20 cellular contexts compared by ENCODE assay signal in the genomic region with DNA sequence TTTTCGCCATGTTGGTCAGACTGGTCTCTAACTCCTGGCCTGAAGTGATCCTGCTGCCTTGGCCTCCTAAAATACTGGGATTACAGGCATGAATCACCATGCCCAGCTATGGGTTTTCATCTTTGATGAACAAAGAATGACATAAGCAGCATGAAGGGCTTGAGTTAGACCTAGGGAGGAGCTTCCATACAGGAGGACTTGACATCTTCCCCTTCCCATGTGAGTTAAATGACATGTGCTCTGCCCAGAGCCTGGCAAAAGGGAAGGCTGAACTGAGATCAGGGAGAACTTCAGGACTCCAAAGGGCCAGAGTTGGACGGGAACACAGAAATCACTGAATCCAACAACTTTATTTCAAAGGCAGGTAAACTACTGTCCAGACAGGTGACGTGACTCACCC. TPM values are rescaled to one million over a fixed set of nuclear protein-coding genes. Genes with fewer than 3 reads are reported as not detected.
DNase-seq lines count a peak whose midpoint lies in the region; ATAC-seq and TF ChIP-seq lines count a peak whose summit lies in the region.
"Had no signal": no experiment of that assay in that cellular context is flagged by ENCODE, and none has a peak within 500 bp of the region (broad histone marks: within the 10 kb centered on the region; RNA-seq: fewer than 3 reads in every experiment).

No MANE protein-coding gene starts in this region.

- no peak overlapping the region for H3K4me3 ChIP-seq in left ventricle myocardium inferior
- H3K4me3 ChIP-seq in vagina, result no peak overlapping the region
- H3K4me3 ChIP-seq in upper lobe of right lung, result no peak overlapping the region
- H3K4me3 ChIP-seq: tibial artery had no signal

- TF ChIP-seq CTCF in left ventricle myocardium inferior (IDR thresholded peaks at IDR 0.05; ENCODE audit: borderline replicate concordance) (no peak), vagina (IDR thresholded peaks at IDR 0.05) (no peak), upper lobe of right lung (IDR thresholded peaks at IDR 0.05) (no peak)

- H3K9me3 ChIP-seq in left ventricle myocardium inferior (replicated peaks) (no peaks in the 10 kb centered on the region), vagina (no peaks in the 10 kb centered on the region), upper lobe of right lung (no peaks in the 10 kb centered on the region)
- H3K9me3 ChIP-seq: tibial artery had no signal

- no peak for ATAC-seq in Right ventricle myocardium superior (ENCODE audit: poor library complexity)
- ATAC-seq in upper lobe of right lung, result no peak
- ATAC-seq in GM19455 (IDR thresholded peaks at IDR 0.05; ENCODE audit: unreplicated experiment), result no peak

- no peak for TF ChIP-seq POLR2A in vagina (IDR thresholded peaks at IDR 0.05)

- H3K36me3 ChIP-seq in left ventricle myocardium inferior (no peaks in the 10 kb centered on the region), vagina (no peaks in the 10 kb centered on the region), upper lobe of right lung (no peaks in the 10 kb centered on the region)
- H3K36me3 ChIP-seq: tibial artery had no signal

- DNase-seq in left ventricle myocardium inferior, result no peak
- no peak for DNase-seq in Right ventricle myocardium superior
- DNase-seq in kidney tubule cell (ENCODE audit: low spot score), result peak; percentile 7
- peak; percentile 20 to 52 for DNase-seq in vagina (ENCODE audit: extremely low spot score in 2 of 2)
- DNase-seq in upper lobe of right lung, result no peak
- no peak for DNase-seq in NCI-H510A treated with DMSO at 0.1 percent for 48 hours (lab: John Stamatoyannopoulos, UW)
- DNase-seq: activated CD4-positive, alpha-beta T cell treated with anti-CD3 and anti-CD28 coated beads for 1 hour; CD4-positive, CD25-positive, alpha-beta regulatory T cell; DMS79 treated with DMSO at 0.1 percent for 48 hours; effector memory CD4-positive, alpha-beta T cell; NCI-H2029 treated with DMSO at 0.1 percent for 48 hours; OCI-M1; SIG-M5; tibial artery had no signal

- H3K4me1 ChIP-seq in left ventricle myocardium inferior (peaks cover 20% of the 10 kb centered on the region), vagina (peaks cover 11% of the 10 kb centered on the region), upper lobe of right lung (peaks cover 11% of the 10 kb centered on the region)

- H3K27me3 ChIP-seq in left ventricle myocardium inferior (ENCODE audit: low read depth), result peaks cover 45% of the 10 kb centered on the region
- no peaks in the 10 kb centered on the region for H3K27me3 ChIP-seq in vagina
- no peaks in the 10 kb centered on the region for H3K27me3 ChIP-seq in upper lobe of right lung

- intact Hi-C loops in left ventricle myocardium inferior (cut with micrococcal nuclease), result no loop called here
- intact Hi-C loops in Right ventricle myocardium superior (cut with DNase I), result loop anchor here (10.0 kb wide), 1 partner anchor 289 kb away; a partner anchor contains a TSS
- intact Hi-C loops in vagina (cut with DNase I), result no loop called here
- intact Hi-C loops in upper lobe of right lung (cut with DNase I), result no loop called here

- peak overlapping the region; percentile 50 for H3K27ac ChIP-seq in left ventricle myocardium inferior (replicated peaks)
- peak overlapping the region; percentile 8 for H3K27ac ChIP-seq in angular gyrus (ENCODE audit: low read depth, low read length)
- H3K27ac ChIP-seq in vagina, result no peak overlapping the region
- no peak overlapping the region for H3K27ac ChIP-seq in upper lobe of right lung
- H3K27ac ChIP-seq: tibial artery had no signal

RNA-seq across cellular contexts. Expression of a gene that starts 7.4 kb away (rescaled TPM):
- total RNA-seq in left ventricle myocardium inferior (not detected), Right ventricle myocardium superior (not detected), vagina (not detected), upper lobe of right lung (not detected)
- total RNA-seq: cardiac septum; CD4-positive, CD25-positive, alpha-beta regulatory T cell had no signal

RNA-seq across cellular contexts. Expression of a gene that starts 26.1 kb away (rescaled TPM):
- total RNA-seq in left ventricle myocardium inferior (2.1 TPM), Right ventricle myocardium superior (1.9 TPM), vagina (11.0 TPM), upper lobe of right lung (6.3 TPM)
- total RNA-seq: activated T-helper 2 cell treated with anti-CD3 and anti-CD28 coated beads, Interferon-gamma antibody, Interleukin-2, Interleukin-4, amounts not matched to agents 10 μg/mL and 5 μg/mL and 100 μg/mL, durations not matched to agents 14 hours and 24 hours and 36 hours; pulmonary artery endothelial cell; T-helper 2 cell treated with Interferon-gamma antibody and Interleukin-4, amounts not matched to agents 100 ng/mL and 5 ng/mL, for 36 hours had no signal

RNA-seq across cellular contexts. Expression of a gene that starts 31.1 kb away (rescaled TPM):
- total RNA-seq in left ventricle myocardium inferior, result 53.6 TPM
- total RNA-seq in Right ventricle myocardium superior, result 57.9 TPM
- 50.6 TPM for total RNA-seq in vagina
- 91.9 TPM for total RNA-seq in upper lobe of right lung

RNA-seq across cellular contexts. Expression of a gene that starts 31.2 kb away (rescaled TPM):
- 90.4 TPM for total RNA-seq in left ventricle myocardium inferior
- 83.9 TPM for total RNA-seq in Right ventricle myocardium superior
- total RNA-seq in vagina, result 106 TPM
- total RNA-seq in upper lobe of right lung, result 142 TPM

Comparison
In these comparisons a context has a peak if more than half of its experiments do, and no peak if none do; other contexts are left out.
1. DNase-seq: peak in kidney tubule cell (single experiment) and vagina (2 of 2); none in left ventricle myocardium inferior (single experiment), Right ventricle myocardium superior (single experiment), upper lobe of right lung (single experiment) and NCI-H510A treated with DMSO at 0.1 percent for 48 hours (single experiment).
2. H3K27ac ChIP-seq: peak in left ventricle myocardium inferior (single experiment) and angular gyrus (single experiment); none in vagina (single experiment) and upper lobe of right lung (single experiment).